Comparison of ENCODE assay signal across 8 cellular contexts in genomic region chr6:73461537-73462350, GRCh38. TPM values are rescaled to one million over a fixed set of nuclear protein-coding genes. Genes with fewer than 3 reads are reported as not detected.
A peak's percentile ranks its signal among the peaks of the same experiment; 100 is the strongest.
DNase-seq lines count a peak whose midpoint lies in the region; ATAC-seq and TF ChIP-seq lines count a peak whose summit lies in the region.

Gene MTO1, plus strand, starts transcription at chr6:73461737. Its CDS starts 118 bp downstream, at chr6:73461855.

- peaks cover 30% of the 10 kb centered on the region for H3K36me3 Mint-ChIP-seq in T-helper 2 cell treated with Interferon-gamma antibody and Interleukin-4, amounts not matched to agents 5 μg/mL and 100 μg/mL, for 36 hours (ENCODE audit: low read depth)

- H3K27me3 ChIP-seq in ascending aorta (no peaks in the 10 kb centered on the region), right cardiac atrium (ENCODE audit: control insufficient read depth, insufficient read depth) (no peaks in the 10 kb centered on the region), rectal smooth muscle tissue (ENCODE audit: control insufficient read depth, insufficient read depth, low read length) (no peaks in the 10 kb centered on the region), aorta (ENCODE audit: control insufficient read depth in 1 of 2, insufficient read depth in 2 of 2, low read length in 1 of 2) (no peaks in the 10 kb centered on the region)

- H3K36me3 ChIP-seq in ascending aorta (peaks cover under 1 to 10% of the 10 kb centered on the region in 2 donors), rectal smooth muscle tissue (ENCODE audit: control insufficient read depth, insufficient read depth, low read length) (peaks cover 3% of the 10 kb centered on the region), aorta (ENCODE audit: control insufficient read depth in 1 of 2, insufficient read depth in 2 of 2, low read length in 1 of 2) (peaks cover 0 to 3% of the 10 kb centered on the region in 2 donors)

- peaks cover 0 to 13% of the 10 kb centered on the region in 2 donors for H3K4me1 ChIP-seq in ascending aorta
- H3K4me1 ChIP-seq in right cardiac atrium (ENCODE audit: control insufficient read depth, insufficient read depth, low read length): peaks cover 5% of the 10 kb centered on the region
- peaks cover 4% of the 10 kb centered on the region for H3K4me1 ChIP-seq in rectal smooth muscle tissue (ENCODE audit: control insufficient read depth, insufficient read depth, low read length)
- no peaks in the 10 kb centered on the region for H3K4me1 ChIP-seq in aorta (ENCODE audit: control insufficient read depth in 1 of 2, insufficient read depth in 2 of 2, low read length in 2 of 2)

- peak within 1 kb of the TSS; percentile 96 for H3K4me3 Mint-ChIP-seq in T-helper 2 cell treated with Interferon-gamma antibody and Interleukin-4, amounts not matched to agents 5 μg/mL and 100 μg/mL, for 36 hours

- no peaks in the 10 kb centered on the region for H3K27me3 Mint-ChIP-seq in T-helper 2 cell treated with Interferon-gamma antibody and Interleukin-4, amounts not matched to agents 5 μg/mL and 100 μg/mL, for 36 hours (ENCODE audit: low read depth)

- H3K9ac ChIP-seq in rectal smooth muscle tissue (ENCODE audit: low read length): peak within 1 kb of the TSS; percentile 93

- intact Hi-C loops in ascending aorta (cut with DNase I) (loop anchor here (5.0 kb wide), 2 partner anchors 61 to 151 kb away; partner anchors contain the start of gene EEF1A1), right cardiac atrium (cut with DNase I) (no loop called here), aorta (cut with DNase I) (no loop called here)

- ATAC-seq in GM18499 (IDR thresholded peaks at IDR 0.05; ENCODE audit: insufficient read depth, unreplicated experiment): peak; percentile 92
- ATAC-seq in HG02938 (IDR thresholded peaks at IDR 0.05; ENCODE audit: unreplicated experiment): peak; percentile 95
- ATAC-seq in right cardiac atrium: peak; percentile 98
- ATAC-seq in aorta (ENCODE audit: low FRiP score): peak; percentile 97

- WGBS in right cardiac atrium: under 1% methylated on average over 55 of the region's 55 CpGs
- WGBS in aorta, 2 donors: 0 to 1% methylated on average over 55 of the region's 55 CpGs

- H3K27ac ChIP-seq in ascending aorta: peak within 1 kb of the TSS; percentile 90 to 95
- peak within 1 kb of the TSS; percentile 98 for H3K27ac ChIP-seq in right cardiac atrium (ENCODE audit: low read length)
- H3K27ac ChIP-seq in rectal smooth muscle tissue (ENCODE audit: low read depth, low read length): peak within 1 kb of the TSS; percentile 90
- peak within 1 kb of the TSS; percentile 36 to 74 for H3K27ac ChIP-seq in aorta (ENCODE audit: low read depth in 1 of 2, low read length in 2 of 2)

- H3K4me1 Mint-ChIP-seq in T-helper 2 cell treated with Interferon-gamma antibody and Interleukin-4, amounts not matched to agents 5 μg/mL and 100 μg/mL, for 36 hours (ENCODE audit: low read depth): peaks cover 50% of the 10 kb centered on the region

- H3K4me3 ChIP-seq in ascending aorta (peak within 1 kb of the TSS; percentile 82 to 96), right cardiac atrium (ENCODE audit: low read length) (peak within 1 kb of the TSS; percentile 59), rectal smooth muscle tissue (ENCODE audit: low read length) (peak within 1 kb of the TSS; percentile 96), aorta (ENCODE audit: low read length in 2 of 2) (peak within 1 kb of the TSS; percentile 63 to 97)

- peak; percentile 58 to 73 for DNase-seq in NCI-H187 (lab: John Stamatoyannopoulos, UW)
- peak; percentile 80 for DNase-seq in T-helper 2 cell treated with Interferon-gamma antibody and Interleukin-4, amounts not matched to agents 5 μg/mL and 100 μg/mL, for 36 hours (ENCODE audit: low spot score)
- peak; percentile 69 to 95 for DNase-seq in ascending aorta (ENCODE audit: low spot score in 2 of 2)
- peak; percentile 93 to 96 (median 93) for DNase-seq in right cardiac atrium
- peak; percentile 94 to 95 for DNase-seq in aorta

- H3K9me3 Mint-ChIP-seq in T-helper 2 cell treated with Interferon-gamma antibody and Interleukin-4, amounts not matched to agents 5 μg/mL and 100 μg/mL, for 36 hours: no peaks in the 10 kb centered on the region

- TF ChIP-seq CTCF in ascending aorta (IDR thresholded peaks at IDR 0.05): no peak

- H3K9me3 ChIP-seq in ascending aorta (no peaks in the 10 kb centered on the region), right cardiac atrium (ENCODE audit: control insufficient read depth, low read length) (no peaks in the 10 kb centered on the region), aorta (ENCODE audit: control insufficient read depth, low read length) (no peaks in the 10 kb centered on the region)

- H3K27ac Mint-ChIP-seq in T-helper 2 cell treated with Interferon-gamma antibody and Interleukin-4, amounts not matched to agents 5 μg/mL and 100 μg/mL, for 36 hours: peak within 1 kb of the TSS; percentile 97

RNA-seq across cellular contexts. Expression of gene MTO1, which starts in this region (rescaled TPM):
- total RNA-seq in ascending aorta (12.5 TPM), right cardiac atrium (10 to 100 TPM; 24.4 to 35.1 (median 30.5) TPM), aorta (10 to 100 TPM; 21.9 to 33.0 TPM)
- polyA plus RNA-seq in right cardiac atrium (16.5 TPM), aorta (10 to 100 TPM in 1 of 2 donors, 1 to 10 TPM in 1; 6.3 to 13.3 TPM)

Comparison
In these comparisons a context has a peak if more than half of its experiments do, and no peak if none do; other contexts are left out.
1. Peak in every context shown above with its lines: DNase-seq, ATAC-seq, H3K4me3 ChIP-seq and H3K27ac ChIP-seq.